Comparison of ENCODE assay signal across 28 cellular contexts in the genomic region with DNA sequence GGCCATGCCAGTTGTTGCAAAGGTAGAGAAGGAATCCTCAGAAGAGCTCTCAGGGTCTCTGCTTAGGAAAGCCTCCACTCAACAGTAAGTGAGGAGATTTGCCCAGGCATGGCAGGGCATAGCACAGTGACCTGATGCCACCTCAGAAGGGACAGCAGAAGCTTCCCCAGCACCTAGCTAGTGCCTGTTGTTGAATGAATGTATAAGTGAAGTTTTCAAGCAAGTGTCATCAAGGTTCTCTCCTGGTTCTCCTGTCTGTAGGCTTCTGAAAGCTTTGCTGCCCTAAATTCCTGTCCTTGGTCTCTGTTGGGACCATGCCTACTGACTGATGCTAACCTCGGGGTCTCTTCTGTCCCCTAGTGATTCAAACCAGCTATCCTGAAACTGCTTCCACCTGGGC.
A peak's percentile ranks its signal among the peaks of the same experiment; 100 is the strongest.
DNase-seq lines count a peak whose midpoint lies in the region; ATAC-seq and TF ChIP-seq lines count a peak whose summit lies in the region.
"Had no signal": no experiment of that assay in that cellular context is flagged by ENCODE, and none has a peak within 500 bp of the region (broad histone marks: within the 10 kb centered on the region; RNA-seq: fewer than 3 reads in every experiment).

No MANE protein-coding gene starts in this region.

- H4K20me1 ChIP-seq in GM23338 (replicated peaks; ENCODE audit: insufficient read depth): no peaks in the 10 kb centered on the region
- H4K20me1 ChIP-seq in smooth muscle cell (ENCODE audit: low read depth): no peaks in the 10 kb centered on the region

- H3K4me3 Mint-ChIP-seq in GM23338: no peak overlapping the region
- H3K4me3 Mint-ChIP-seq: activated CD4-positive, alpha-beta T cell treated with anti-CD3 and anti-CD28 coated beads, Interleukin-2, amount 10 ng/mL, durations not matched to agents 24 days and 14 days; activated naive CD4-positive, alpha-beta T cell treated with anti-CD3 and anti-CD28 coated beads, Interleukin-2, amount 50 U/mL, for 24 hours; H9 had no signal

- 0 out of 2 replicates have a peak overlapping the region, but pooled peaks have one; percentile 85 for H3K27ac ChIP-seq in GM23338 (ENCODE audit: low read depth)
- peak overlapping the region; percentile 15 for H3K27ac ChIP-seq in WERI-Rb-1
- peak overlapping the region; percentile 94 for H3K27ac ChIP-seq in smooth muscle cell (ENCODE audit: low read depth)
- H3K27ac ChIP-seq: breast epithelium, neutrophil, thyroid gland had no signal

- 79% methylated on average over 1 of the region's 1 CpG for WGBS in smooth muscle cell (ENCODE audit: low lambda C conversion rate)

- ATAC-seq in GM23338 (no peak; the same call in 2 of the 3 replicates), GM18907 (IDR thresholded peaks at IDR 0.05; ENCODE audit: unreplicated experiment) (no peak)

- peaks cover 6% of the 10 kb centered on the region; the same call in 2 of the 3 replicates for H3K36me3 Mint-ChIP-seq in GM23338 (ENCODE audit: low read depth)

- TF ChIP-seq CTCF in GM23338 (conservative IDR thresholded peaks at IDR 0.05; ENCODE audit: low read depth in 2 of 2) (no peak), WERI-Rb-1 (IDR thresholded peaks at IDR 0.05; ENCODE audit: low read depth, low read length) (no peak), smooth muscle cell (IDR thresholded peaks at IDR 0.05; ENCODE audit: borderline replicate concordance, insufficient read depth, poor library complexity, severe bottlenecking) (no peak)

- H3F3A ChIP-seq in GM23338 (replicated peaks; ENCODE audit: low read depth): peaks cover 6% of the 10 kb centered on the region; the same call in 1 of the 2 replicates
- peaks cover 50% of the 10 kb centered on the region for H3F3A ChIP-seq in smooth muscle cell (ENCODE audit: low read depth)

- H3K79me2 ChIP-seq in GM23338 (replicated peaks; ENCODE audit: insufficient read depth) (no peaks in the 10 kb centered on the region), smooth muscle cell (ENCODE audit: low read depth) (no peaks in the 10 kb centered on the region)

- H3K27me3 Mint-ChIP-seq in GM23338 (ENCODE audit: insufficient read depth, low read depth, poor library complexity): peaks cover 1% of the 10 kb centered on the region
- H3K27me3 Mint-ChIP-seq: activated CD4-positive, alpha-beta T cell treated with anti-CD3 and anti-CD28 coated beads, Interleukin-2, amount 10 ng/mL, durations not matched to agents 24 days and 14 days; activated naive CD4-positive, alpha-beta T cell treated with anti-CD3 and anti-CD28 coated beads, Interleukin-2, amount 50 U/mL, for 24 hours had no signal

- H3K9me3 Mint-ChIP-seq in GM23338: peaks cover 9% of the 10 kb centered on the region; the same call in 2 of the 3 replicates
- H3K9me3 Mint-ChIP-seq: activated CD4-positive, alpha-beta T cell treated with anti-CD3 and anti-CD28 coated beads, Interleukin-2, amount 10 ng/mL, durations not matched to agents 24 days and 14 days; activated naive CD4-positive, alpha-beta T cell treated with anti-CD3 and anti-CD28 coated beads, Interleukin-2, amount 50 U/mL, for 24 hours had no signal

- no peaks in the 10 kb centered on the region for H3K27me3 ChIP-seq in GM23338 (ENCODE audit: insufficient read depth)
- H3K27me3 ChIP-seq in WERI-Rb-1 (ENCODE audit: insufficient read depth, low read depth, severe bottlenecking): no peaks in the 10 kb centered on the region
- no peaks in the 10 kb centered on the region for H3K27me3 ChIP-seq in smooth muscle cell (ENCODE audit: low read depth)
- H3K27me3 ChIP-seq: breast epithelium, neutrophil, thyroid gland had no signal

- H3K9ac ChIP-seq in smooth muscle cell (ENCODE audit: low read depth): peak overlapping the region; percentile 58

- H3K4me3 ChIP-seq in GM23338 (no peak overlapping the region), WERI-Rb-1 (ENCODE audit: low read depth, low read length) (no peak overlapping the region), smooth muscle cell (peak overlapping the region; percentile 12)
- H3K4me3 ChIP-seq: breast epithelium, thyroid gland had no signal

- no peak overlapping the region for H3K4me2 ChIP-seq in GM23338
- peak overlapping the region; percentile 79 for H3K4me2 ChIP-seq in smooth muscle cell

- H3K4me1 ChIP-seq in GM23338 (ENCODE audit: insufficient read depth) (peaks cover 23% of the 10 kb centered on the region), smooth muscle cell (ENCODE audit: low read depth) (peaks cover 32% of the 10 kb centered on the region)
- H3K4me1 ChIP-seq: breast epithelium had no signal

- H3K4me1 Mint-ChIP-seq in GM23338: peaks cover 30% of the 10 kb centered on the region

- no peaks in the 10 kb centered on the region for H3K36me3 ChIP-seq in GM23338 (ENCODE audit: insufficient read depth)
- H3K36me3 ChIP-seq in WERI-Rb-1: no peaks in the 10 kb centered on the region
- H3K36me3 ChIP-seq in smooth muscle cell (ENCODE audit: low read depth): no peaks in the 10 kb centered on the region
- H3K36me3 ChIP-seq: breast epithelium, neutrophil, thyroid gland had no signal

- peaks cover 12% of the 10 kb centered on the region for H3K9me3 ChIP-seq in WERI-Rb-1 (ENCODE audit: severe bottlenecking)
- H3K9me3 ChIP-seq in smooth muscle cell (replicated peaks; ENCODE audit: low read depth): no peaks in the 10 kb centered on the region
- H3K9me3 ChIP-seq: breast epithelium, neutrophil, thyroid gland had no signal

- DNase-seq in GM23338 (ENCODE audit: low spot score) (no peak), WERI-Rb-1 (no peak), kidney tubule cell (ENCODE audit: low spot score) (peak; percentile 2), smooth muscle cell (lab: John Stamatoyannopoulos, UW; ENCODE audit: unreplicated experiment) (no peak), ecto neural progenitor cell (ENCODE audit: low spot score) (no peak), NCI-H82 treated with DMSO at 0.1 percent for 48 hours (lab: John Stamatoyannopoulos, UW; ENCODE audit: unreplicated experiment) (no peak)
- DNase-seq: activated CD4-positive, alpha-beta T cell treated with anti-CD3 and anti-CD28 coated beads, Interleukin-2, amount 10 ng/mL, durations not matched to agents 24 days and 14 days; activated CD8-positive, alpha-beta memory T cell treated with anti-CD3 and anti-CD28 coated beads for 24 hours; activated T-cell treated with anti-CD3 and anti-CD28 coated beads for 4 hours; amygdala; Calu3; DMS79 treated with DMSO at 0.1 percent for 48 hours; GF-D8; H9; hippocampal formation; MM.1S; NCI-H2029 treated with DMSO at 0.1 percent for 48 hours; NCI-H524; SHP77 treated with DMSO at 0.1 percent for 48 hours; stimulated activated CD4-positive, alpha-beta T cell treated with anti-CD3 and anti-CD28 coated beads, Interleukin-4, amount 100 ng/mL, for 24 hours; SW 1271; T-helper 9 cell; thyroid gland had no signal

- H2AFZ ChIP-seq in GM23338 (no peak overlapping the region), smooth muscle cell (ENCODE audit: low read depth) (no peak overlapping the region)

- H3K27ac Mint-ChIP-seq in GM23338: 0 out of 2 replicates have a peak overlapping the region, but pooled peaks have one; percentile 7
- H3K27ac Mint-ChIP-seq: activated CD4-positive, alpha-beta T cell treated with anti-CD3 and anti-CD28 coated beads, Interleukin-2, amount 10 ng/mL, durations not matched to agents 24 days and 14 days; activated naive CD4-positive, alpha-beta T cell treated with anti-CD3 and anti-CD28 coated beads, Interleukin-2, amount 50 U/mL, for 24 hours; activated T-helper 2 cell treated with anti-CD3 and anti-CD28 coated beads, Interferon-gamma antibody, Interleukin-2, Interleukin-4, amounts not matched to agents 10 μg/mL and 5 μg/mL and 100 μg/mL, durations not matched to agents 14 hours and 24 hours and 36 hours had no signal

- H3K9me2 ChIP-seq in GM23338 (ENCODE audit: insufficient read depth): peaks cover 8% of the 10 kb centered on the region; the same call in 1 of the 2 replicates

TF ChIP-seq in GM23338, 12 proteins besides CTCF, POLR2A, EP300 and RAD21 (continues in another document):
- no peak for TF ChIP-seq EZH2 (IDR thresholded peaks at IDR 0.05; ENCODE audit: low read depth, unreplicated experiment)
- TF ChIP-seq JUNB (IDR thresholded peaks at IDR 0.05; ENCODE audit: unreplicated experiment): no peak
- TF ChIP-seq NANOG (IDR thresholded peaks at IDR 0.05; ENCODE audit: borderline replicate concordance): no peak

Comparison
In these comparisons a context has a peak if more than half of its experiments do, and no peak if none do; other contexts are left out.
1. H3K27ac ChIP-seq: peak in every context shown above with its lines; median percentile 94 in smooth muscle cell; 85 in GM23338; 15 in WERI-Rb-1.